ENCODE assay signal across 1 cellular context in genomic region chr11:1770528-1770927, GRCh38.
TF ChIP-seq lines count a peak whose summit lies in the region.

No MANE protein-coding gene starts in this region.

TF ChIP-seq in IMR-90, 13 proteins besides CTCF, POLR2A, EP300 and RAD21:
- TF ChIP-seq SMC3 (IDR thresholded peaks at IDR 0.05; ENCODE audit: low read depth, low read length) (no peak), MAZ (IDR thresholded peaks at IDR 0.05; ENCODE audit: borderline replicate concordance, low read depth, low read length) (no peak), MXI1 (IDR thresholded peaks at IDR 0.05; ENCODE audit: borderline replicate concordance, low read depth, low read length) (no peak), CEBPB (IDR thresholded peaks at IDR 0.05; ENCODE audit: low read depth, low read length) (no peak), RCOR1 (IDR thresholded peaks at IDR 0.05; ENCODE audit: insufficient replicate concordance, low read length) (no peak), FOS (IDR thresholded peaks at IDR 0.05; ENCODE audit: low read depth, low read length) (no peak), BHLHE40 (IDR thresholded peaks at IDR 0.05; ENCODE audit: low read depth, low read length) (no peak), ELK1 (IDR thresholded peaks at IDR 0.05; ENCODE audit: borderline replicate concordance, low read depth, low read length) (no peak), NFE2L2 (IDR thresholded peaks at IDR 0.05; ENCODE audit: low read depth, low read length) (no peak), RFX5 (IDR thresholded peaks at IDR 0.05; ENCODE audit: low read depth, low read length) (no peak), USF2 (IDR thresholded peaks at IDR 0.05; ENCODE audit: low read depth, low read length) (no peak), MAFK (IDR thresholded peaks at IDR 0.05; ENCODE audit: low read depth, low read length) (no peak), CHD1 (IDR thresholded peaks at IDR 0.05; ENCODE audit: low read depth, low read length) (no peak)
TF ChIP-seq in IMR-90: peak in this region for 0.
